ENCODE assay signal across 8 cellular contexts in genomic region chr5:93621340-93621872, GRCh38. TPM values are rescaled to one million over a fixed set of nuclear protein-coding genes. Genes with fewer than 3 reads are reported as not detected.
DNase-seq lines count a peak whose midpoint lies in the region; ATAC-seq and TF ChIP-seq lines count a peak whose summit lies in the region.

No MANE protein-coding gene starts in this region.

- H3K27me3 ChIP-seq in right lobe of liver, result no peaks in the 10 kb centered on the region

- peaks cover 13% of the 10 kb centered on the region for H3K27me3 Mint-ChIP-seq in stimulated activated naive CD8-positive, alpha-beta T cell treated with anti-CD3 and anti-CD28 coated beads, Interleukin-15, amount 100 ng/mL, for 72 hours

- peak overlapping the region in 1 of 2 donors; percentile 52 for H3K27ac Mint-ChIP-seq in stimulated activated naive CD8-positive, alpha-beta T cell treated with anti-CD3 and anti-CD28 coated beads, Interleukin-15, amount 100 ng/mL, for 72 hours

- peak overlapping the region; percentile 83 for H3K4me3 ChIP-seq in SK-N-MC
- H3K4me3 ChIP-seq in right lobe of liver, result peak overlapping the region; percentile 58 to 67 (median 59)

- H3K4me1 ChIP-seq in right lobe of liver, result peaks cover 0 to 5% (median 0%) of the 10 kb centered on the region in 4 donors

- TF ChIP-seq CTCF in right lobe of liver (IDR thresholded peaks at IDR 0.05), result no peak

- ATAC-seq in GM18505 (IDR thresholded peaks at IDR 0.05; ENCODE audit: unreplicated experiment) (peak; percentile 9), right lobe of liver (peak; percentile 79 to 88 (median 84)), HG03342 (IDR thresholded peaks at IDR 0.05; ENCODE audit: unreplicated experiment) (no peak)
- no peak for ATAC-seq in stimulated activated naive CD8-positive, alpha-beta T cell treated with anti-CD3 and anti-CD28 coated beads, Interleukin-15, amount 100 ng/mL, for 72 hours

- H3K9me3 Mint-ChIP-seq in stimulated activated naive CD8-positive, alpha-beta T cell treated with anti-CD3 and anti-CD28 coated beads, Interleukin-15, amount 100 ng/mL, for 72 hours, result no peaks in the 10 kb centered on the region

- H3K27ac ChIP-seq in SK-N-MC, result no peak overlapping the region
- H3K27ac ChIP-seq in right lobe of liver, result peak overlapping the region in 2 of 3 donors; percentile 47 to 72

- peak; percentile 49 for DNase-seq in 8988T
- DNase-seq in HuH-7 (ENCODE audit: low spot score), result peak; percentile 93
- no peak for DNase-seq in SK-N-MC (ENCODE audit: low read depth, low spot score)
- DNase-seq in dermis microvascular lymphatic vessel endothelial cell (ENCODE audit: low read depth in 2 of 2), result peak; percentile 41 to 85
- DNase-seq in right lobe of liver, result peak; percentile 71 to 84 (median 78)
- peak in 1 of 2 donors; percentile 23 for DNase-seq in stimulated activated naive CD8-positive, alpha-beta T cell treated with anti-CD3 and anti-CD28 coated beads, Interleukin-15, amount 100 ng/mL, for 72 hours

- TF ChIP-seq POLR2A in GM18505 (IDR thresholded peaks at IDR 0.05; ENCODE audit: borderline replicate concordance, extremely low read depth, insufficient read depth, insufficient read length) (no peak), right lobe of liver (IDR thresholded peaks at IDR 0.05) (peak; percentile 11)

- H3K9me3 ChIP-seq in SK-N-MC (ENCODE audit: low read depth, low read length) (no peaks in the 10 kb centered on the region), right lobe of liver (no peaks in the 10 kb centered on the region)

- intact Hi-C loops in right lobe of liver (cut with DNase I), result no loop called here

- H3K9ac ChIP-seq in SK-N-MC (ENCODE audit: insufficient read length), result peak overlapping the region; percentile 34

- H3K36me3 ChIP-seq in SK-N-MC (ENCODE audit: insufficient read depth, low read length) (no peaks in the 10 kb centered on the region), right lobe of liver (no peaks in the 10 kb centered on the region)

- H3K4me3 Mint-ChIP-seq in stimulated activated naive CD8-positive, alpha-beta T cell treated with anti-CD3 and anti-CD28 coated beads, Interleukin-15, amount 100 ng/mL, for 72 hours, result peak overlapping the region; percentile 98 to 99

- WGBS in right lobe of liver (ENCODE audit: insufficient coverage, low coverage, low lambda C conversion rate, missing lambda C conversion rate), result 21% methylated on average over 8 of the region's 42 CpGs

- peaks cover 27% of the 10 kb centered on the region for H3K4me1 Mint-ChIP-seq in stimulated activated naive CD8-positive, alpha-beta T cell treated with anti-CD3 and anti-CD28 coated beads, Interleukin-15, amount 100 ng/mL, for 72 hours

RNA-seq across cellular contexts. Expression of gene NR2F1, which starts 38.4 kb away (rescaled TPM):
- total RNA-seq in dermis microvascular lymphatic vessel endothelial cell (41.5 and 102 TPM in 2 replicates), right lobe of liver (10 to 100 TPM in 2 of 6 experiments, 1 to 10 TPM in 4; 5.3 to 12.1 (median 9.4) TPM)

RNA-seq across cellular contexts. Expression of gene NR2F1-AS1, which starts 40.4 kb away (rescaled TPM):
- total RNA-seq in dermis microvascular lymphatic vessel endothelial cell (17.5 and 26.9 TPM in 2 replicates), right lobe of liver (1 to 10 TPM; 1.2 to 3.8 (median 2.3) TPM)

Comparison
In these comparisons a context has a peak if more than half of its experiments do, and no peak if none do; other contexts are left out.
1. ATAC-seq: peak in GM18505 (single experiment) and right lobe of liver (4 of 4); none in stimulated activated naive CD8-positive, alpha-beta T cell treated with anti-CD3 and anti-CD28 coated beads, Interleukin-15, amount 100 ng/mL, for 72 hours (single experiment) and HG03342 (single experiment).